36 cellular contexts compared by ENCODE assay signal in the genomic region with DNA sequence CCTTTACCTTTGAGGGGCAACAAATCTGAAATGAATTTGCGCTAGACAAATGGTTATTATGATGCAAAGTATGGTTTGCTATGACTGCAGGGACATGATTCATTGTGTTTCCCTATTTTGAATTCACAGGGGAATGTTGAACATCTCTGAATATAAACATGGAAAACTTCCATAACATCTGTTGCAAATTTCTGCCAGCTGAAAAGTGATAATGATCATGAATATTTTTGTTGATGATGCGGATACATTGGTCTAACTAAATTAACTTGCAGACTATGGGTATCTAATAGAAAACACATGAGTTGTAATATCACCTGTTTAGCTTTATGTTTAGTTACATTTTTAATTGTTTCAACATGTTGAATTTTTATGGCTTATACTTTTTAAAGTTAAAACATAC.
"Had no signal": no experiment of that assay in that cellular context is flagged by ENCODE, and none has a peak within 500 bp of the region (broad histone marks: within the 10 kb centered on the region; RNA-seq: fewer than 3 reads in every experiment).

No MANE protein-coding gene starts in this region.

- DNase-seq: activated B cell treated with CpG ODN at 0.5 μM for 24 hours; activated CD4-positive, alpha-beta memory T cell treated with anti-CD3 and anti-CD28 coated beads, Interleukin-2, amount 10 ng/mL, durations not matched to agents 7 days and 5 days; activated CD4-positive, alpha-beta T cell treated with anti-CD3 and anti-CD28 coated beads for 48 hours; activated CD4-positive, CD25-positive, alpha-beta regulatory T cell treated with anti-CD3 and anti-CD28 coated beads, Interleukin-2, amount 50 U/mL, for 72 hours; activated CD8-positive, alpha-beta memory T cell treated with anti-CD3 and anti-CD28 coated beads for 24 hours; activated CD8-positive, alpha-beta memory T cell treated with anti-CD3 and anti-CD28 coated beads, Interleukin-2, amount 10 ng/mL, durations not matched to agents 7 days and 5 days; activated CD8-positive, alpha-beta memory T cell treated with anti-CD3 and anti-CD28 coated beads, Interleukin-2, amount 50 U/mL, for 48 hours; activated effector memory CD4-positive, alpha-beta T cell treated with Interleukin-2 at 50 U/mL for 16 hours; activated naive CD4-positive, alpha-beta T cell treated with anti-CD3 and anti-CD28 coated beads, Interleukin-2, amount 10 ng/mL, durations not matched to agents 7 days and 5 days; activated naive CD8-positive, alpha-beta T cell treated with anti-CD3 and anti-CD28 coated beads, Interleukin-2, amount 50 U/mL, for 24 hours; activated T-cell treated with anti-CD3 and anti-CD28 coated beads, Interleukin-2, amount 50 U/mL, for 48 hours; amniotic stem cell; aorta; brain microvascular endothelial cell; central memory CD4-positive, alpha-beta T cell; Kasumi-1; KG1; MG63; NCI-H1048; NCI-H1105 treated with DMSO at 0.1 percent for 48 hours; NCI-H1436 treated with DMSO at 0.1 percent for 48 hours; NCI-H1694 treated with DMSO at 0.1 percent for 48 hours; NCI-H2029; NCI-H2227 treated with DMSO at 0.1 percent for 48 hours; NCI-H446; NCI-H510A treated with DMSO at 0.1 percent for 48 hours; NCI-H69; NCI-H82; PC-9; Right ventricle myocardium superior; T-helper 1 cell; T-helper 2 cell; T-helper 9 cell had no signal

- H3K27ac Mint-ChIP-seq: activated B cell treated with CpG ODN at 0.5 μM for 24 hours; activated CD4-positive, alpha-beta memory T cell treated with anti-CD3 and anti-CD28 coated beads, Interleukin-2, amount 10 ng/mL, durations not matched to agents 7 days and 5 days; activated CD8-positive, alpha-beta memory T cell treated with anti-CD3 and anti-CD28 coated beads, Interleukin-2, amount 10 ng/mL, durations not matched to agents 7 days and 5 days; activated naive CD4-positive, alpha-beta T cell treated with anti-CD3 and anti-CD28 coated beads, Interleukin-2, amount 10 ng/mL, durations not matched to agents 7 days and 5 days; activated naive CD8-positive, alpha-beta T cell; activated naive CD8-positive, alpha-beta T cell treated with anti-CD3 and anti-CD28 coated beads, Interleukin-2, amount 50 U/mL, for 24 hours had no signal

- H2AFZ ChIP-seq: PC-9 had no signal

- H3K9me3 Mint-ChIP-seq: activated B cell treated with CpG ODN at 0.5 μM for 24 hours; activated CD4-positive, alpha-beta memory T cell treated with anti-CD3 and anti-CD28 coated beads, Interleukin-2, amount 10 ng/mL, durations not matched to agents 7 days and 5 days; activated naive CD4-positive, alpha-beta T cell treated with anti-CD3 and anti-CD28 coated beads, Interleukin-2, amount 10 ng/mL, durations not matched to agents 7 days and 5 days had no signal

- H3K27me3 ChIP-seq: brain microvascular endothelial cell, MG63 had no signal

- H3K4me3 ChIP-seq: MG63, PC-9, SK-N-MC had no signal

- H3K4me3 Mint-ChIP-seq: activated B cell treated with CpG ODN at 0.5 μM for 24 hours; activated CD4-positive, alpha-beta memory T cell treated with anti-CD3 and anti-CD28 coated beads, Interleukin-2, amount 10 ng/mL, durations not matched to agents 7 days and 5 days; activated CD8-positive, alpha-beta memory T cell treated with anti-CD3 and anti-CD28 coated beads, Interleukin-2, amount 10 ng/mL, durations not matched to agents 7 days and 5 days; activated naive CD4-positive, alpha-beta T cell treated with anti-CD3 and anti-CD28 coated beads, Interleukin-2, amount 10 ng/mL, durations not matched to agents 7 days and 5 days; activated naive CD8-positive, alpha-beta T cell; activated naive CD8-positive, alpha-beta T cell treated with anti-CD3 and anti-CD28 coated beads, Interleukin-2, amount 50 U/mL, for 24 hours had no signal

- H3K4me2 ChIP-seq: PC-9 had no signal

- H3K36me3 ChIP-seq: brain microvascular endothelial cell, MG63 had no signal

- H3K4me1 Mint-ChIP-seq: activated B cell treated with CpG ODN at 0.5 μM for 24 hours; activated CD4-positive, alpha-beta memory T cell treated with anti-CD3 and anti-CD28 coated beads, Interleukin-2, amount 10 ng/mL, durations not matched to agents 7 days and 5 days; activated CD8-positive, alpha-beta memory T cell treated with anti-CD3 and anti-CD28 coated beads, Interleukin-2, amount 10 ng/mL, durations not matched to agents 7 days and 5 days; activated naive CD4-positive, alpha-beta T cell treated with anti-CD3 and anti-CD28 coated beads, Interleukin-2, amount 10 ng/mL, durations not matched to agents 7 days and 5 days; activated naive CD8-positive, alpha-beta T cell treated with anti-CD3 and anti-CD28 coated beads, Interleukin-2, amount 50 U/mL, for 24 hours had no signal

- H3K36me3 Mint-ChIP-seq: activated CD8-positive, alpha-beta memory T cell treated with anti-CD3 and anti-CD28 coated beads, Interleukin-2, amount 10 ng/mL, durations not matched to agents 7 days and 5 days; activated naive CD4-positive, alpha-beta T cell treated with anti-CD3 and anti-CD28 coated beads, Interleukin-2, amount 10 ng/mL, durations not matched to agents 7 days and 5 days; activated naive CD8-positive, alpha-beta T cell had no signal

- ATAC-seq: activated CD8-positive, alpha-beta memory T cell treated with anti-CD3 and anti-CD28 coated beads, Interleukin-2, amount 10 ng/mL, durations not matched to agents 7 days and 5 days; activated naive CD8-positive, alpha-beta T cell treated with anti-CD3 and anti-CD28 coated beads, Interleukin-2, amount 50 U/mL, for 24 hours had no signal

- H3K27ac ChIP-seq: brain microvascular endothelial cell, PC-9, SK-N-MC, VCaP had no signal

- H3K9me3 ChIP-seq: MG63 had no signal

- H3K27me3 Mint-ChIP-seq: activated B cell treated with CpG ODN at 0.5 μM for 24 hours; activated CD4-positive, alpha-beta memory T cell treated with anti-CD3 and anti-CD28 coated beads, Interleukin-2, amount 10 ng/mL, durations not matched to agents 7 days and 5 days; activated CD8-positive, alpha-beta memory T cell treated with anti-CD3 and anti-CD28 coated beads, Interleukin-2, amount 10 ng/mL, durations not matched to agents 7 days and 5 days; activated naive CD4-positive, alpha-beta T cell treated with anti-CD3 and anti-CD28 coated beads, Interleukin-2, amount 10 ng/mL, durations not matched to agents 7 days and 5 days; activated naive CD8-positive, alpha-beta T cell; activated naive CD8-positive, alpha-beta T cell treated with anti-CD3 and anti-CD28 coated beads, Interleukin-2, amount 50 U/mL, for 24 hours had no signal
